Comparison of ENCODE assay signal across 10 cellular contexts in genomic region chr22:39529487-39529851, GRCh38. TPM values are rescaled to one million over a fixed set of nuclear protein-coding genes. Genes with fewer than 3 reads are reported as not detected.
A peak's percentile ranks its signal among the peaks of the same experiment; 100 is the strongest.
DNase-seq lines count a peak whose midpoint lies in the region; ATAC-seq and TF ChIP-seq lines count a peak whose summit lies in the region.
"Had no signal": no experiment of that assay in that cellular context is flagged by ENCODE, and none has a peak within 500 bp of the region (broad histone marks: within the 10 kb centered on the region; RNA-seq: fewer than 3 reads in every experiment).

No MANE protein-coding gene starts in this region.

- 75% methylated on average over 17 of the region's 17 CpGs for WGBS in hepatocyte (ENCODE audit: low lambda C conversion rate, missing lambda C conversion rate)

- no peaks in the 10 kb centered on the region for H3K27me3 Mint-ChIP-seq in T-helper 1 cell treated with Interleukin-12 subunit alpha and Interleukin-12 subunit beta and Interleukin-4 antibody, amounts not matched to agents 30 μg/mL and 1 μg/mL, for 36 hours (ENCODE audit: low read depth)
- no peaks in the 10 kb centered on the region for H3K27me3 Mint-ChIP-seq in T-helper 17 cell
- H3K27me3 Mint-ChIP-seq in stimulated activated naive B cell treated with anti-CD40 and anti-IgM and Interleukin-4, amounts not matched to agents 10 μg/mL and 1 μg/mL and 100 μg/mL, for 72 hours: no peaks in the 10 kb centered on the region

- H3K27me3 ChIP-seq in hepatocyte: no peaks in the 10 kb centered on the region

- ATAC-seq in T-helper 17 cell: no peak
- ATAC-seq in stimulated activated naive B cell treated with anti-CD40 and anti-IgM and Interleukin-4, amounts not matched to agents 10 μg/mL and 1 μg/mL and 100 μg/mL, for 72 hours (replicated peaks): no peak
- no peak for ATAC-seq in HG02623 (IDR thresholded peaks at IDR 0.05; ENCODE audit: unreplicated experiment)

- TF ChIP-seq CTCF in hepatocyte (IDR thresholded peaks at IDR 0.05; ENCODE audit: poor library complexity): no peak

- no peaks in the 10 kb centered on the region for H3K9me2 ChIP-seq in hepatocyte (replicated peaks; ENCODE audit: insufficient read depth)

- H3K27ac Mint-ChIP-seq in T-helper 1 cell treated with Interleukin-12 subunit alpha and Interleukin-12 subunit beta and Interleukin-4 antibody, amounts not matched to agents 30 μg/mL and 1 μg/mL, for 36 hours: peak overlapping the region; percentile 8
- H3K27ac Mint-ChIP-seq in T-helper 17 cell: peak overlapping the region; percentile 89
- H3K27ac Mint-ChIP-seq in stimulated activated naive B cell treated with anti-CD40 and anti-IgM and Interleukin-4, amounts not matched to agents 10 μg/mL and 1 μg/mL and 100 μg/mL, for 72 hours: peak overlapping the region; percentile 89

- peak overlapping the region; percentile 29 for H3K27ac ChIP-seq in hepatocyte

- peak overlapping the region; percentile 57 for H3K4me2 ChIP-seq in hepatocyte

- no peak for DNase-seq in T-helper 1 cell
- no peak for DNase-seq in T-helper 17 cell
- no peak for DNase-seq in hepatocyte (ENCODE audit: low spot score)
- no peak for DNase-seq in stimulated activated naive B cell treated with anti-CD40 and anti-IgM and Interleukin-4, amounts not matched to agents 10 μg/mL and 1 μg/mL and 100 μg/mL, for 72 hours
- DNase-seq in NCI-H82 (lab: John Stamatoyannopoulos, UW): no peak
- DNase-seq in DMS53 (lab: John Stamatoyannopoulos, UW): no peak

- H3K4me1 ChIP-seq in hepatocyte (ENCODE audit: insufficient read depth): peaks cover 31% of the 10 kb centered on the region

- H3K36me3 ChIP-seq in hepatocyte (replicated peaks; ENCODE audit: insufficient read depth, low read depth): no peaks in the 10 kb centered on the region

- H3K36me3 Mint-ChIP-seq in T-helper 1 cell treated with Interleukin-12 subunit alpha and Interleukin-12 subunit beta and Interleukin-4 antibody, amounts not matched to agents 30 μg/mL and 1 μg/mL, for 36 hours (ENCODE audit: low read depth): peaks cover 49% of the 10 kb centered on the region
- H3K36me3 Mint-ChIP-seq in T-helper 17 cell (ENCODE audit: low read depth): peaks cover 4% of the 10 kb centered on the region
- H3K36me3 Mint-ChIP-seq in stimulated activated naive B cell treated with anti-CD40 and anti-IgM and Interleukin-4, amounts not matched to agents 10 μg/mL and 1 μg/mL and 100 μg/mL, for 72 hours: peaks cover 48 to 71% of the 10 kb centered on the region in 2 donors

- peaks cover 44% of the 10 kb centered on the region for H4K20me1 ChIP-seq in hepatocyte (ENCODE audit: insufficient read depth, poor library complexity, severe bottlenecking)

- H3K4me3 ChIP-seq in hepatocyte: no peak overlapping the region
- H3K4me3 ChIP-seq: HAP-1 had no signal

- no peaks in the 10 kb centered on the region for H3K9me3 ChIP-seq in T-helper 17 cell (ENCODE audit: control insufficient read depth, low read length, poor library complexity, severe bottlenecking)
- H3K9me3 ChIP-seq in hepatocyte (ENCODE audit: low read depth): no peaks in the 10 kb centered on the region
- H3K9me3 ChIP-seq: HAP-1 had no signal

- H3K79me2 ChIP-seq in hepatocyte: peaks cover 46% of the 10 kb centered on the region

- peak overlapping the region; percentile 57 for H3K4me3 Mint-ChIP-seq in T-helper 1 cell treated with Interleukin-12 subunit alpha and Interleukin-12 subunit beta and Interleukin-4 antibody, amounts not matched to agents 30 μg/mL and 1 μg/mL, for 36 hours
- peak overlapping the region; percentile 98 for H3K4me3 Mint-ChIP-seq in T-helper 17 cell
- H3K4me3 Mint-ChIP-seq in stimulated activated naive B cell treated with anti-CD40 and anti-IgM and Interleukin-4, amounts not matched to agents 10 μg/mL and 1 μg/mL and 100 μg/mL, for 72 hours: peak overlapping the region; percentile 82 to 92

- H3K9me3 Mint-ChIP-seq in T-helper 1 cell treated with Interleukin-12 subunit alpha and Interleukin-12 subunit beta and Interleukin-4 antibody, amounts not matched to agents 30 μg/mL and 1 μg/mL, for 36 hours: no peaks in the 10 kb centered on the region
- peaks cover 0 to 1% of the 10 kb centered on the region in 2 donors for H3K9me3 Mint-ChIP-seq in stimulated activated naive B cell treated with anti-CD40 and anti-IgM and Interleukin-4, amounts not matched to agents 10 μg/mL and 1 μg/mL and 100 μg/mL, for 72 hours

- peaks cover 68% of the 10 kb centered on the region for H3K4me1 Mint-ChIP-seq in T-helper 1 cell treated with Interleukin-12 subunit alpha and Interleukin-12 subunit beta and Interleukin-4 antibody, amounts not matched to agents 30 μg/mL and 1 μg/mL, for 36 hours (ENCODE audit: low read depth)
- H3K4me1 Mint-ChIP-seq in T-helper 17 cell: peaks cover 61% of the 10 kb centered on the region
- H3K4me1 Mint-ChIP-seq in stimulated activated naive B cell treated with anti-CD40 and anti-IgM and Interleukin-4, amounts not matched to agents 10 μg/mL and 1 μg/mL and 100 μg/mL, for 72 hours: peaks cover 61 to 78% of the 10 kb centered on the region in 2 donors

- no peak overlapping the region for H2AFZ ChIP-seq in hepatocyte

RNA-seq across cellular contexts. Expression of gene RPS19BP1, which starts 3.1 kb away (rescaled TPM):
- total RNA-seq in T-helper 17 cell (10 to 100 TPM; 42.6 to 47.3 TPM), hepatocyte (82.9 and 84.0 TPM in 2 replicates)
- polyA plus RNA-seq in hepatocyte: 117 and 118 TPM in 2 replicates

RNA-seq across cellular contexts. Expression of gene ATF4, which starts 9.1 kb away (rescaled TPM):
- total RNA-seq in T-helper 17 cell (100 to 1,000 TPM; 260 to 333 TPM), hepatocyte (231 and 271 TPM in 2 replicates)
- 144 and 170 TPM in 2 replicates for polyA plus RNA-seq in hepatocyte

RNA-seq across cellular contexts. Expression of gene MIEF1, which starts 27.4 kb away (rescaled TPM):
- total RNA-seq in T-helper 17 cell: 10 to 100 TPM; 16.9 to 22.7 TPM
- 25.8 and 31.8 TPM in 2 replicates for total RNA-seq in hepatocyte
- 17.5 and 22.2 TPM in 2 replicates for polyA plus RNA-seq in hepatocyte

RNA-seq across cellular contexts. Expression of gene CACNA1I, which starts 41.1 kb away (rescaled TPM):
- 10 to 100 TPM; 20.3 to 27.9 TPM for total RNA-seq in T-helper 17 cell
- total RNA-seq in hepatocyte: 0.16 and 0.17 TPM in 2 replicates
- 0.10 and 0.21 TPM in 2 replicates for polyA plus RNA-seq in hepatocyte
- total RNA-seq: RPMI7951 had no signal

Comparison
In these comparisons a context has a peak if more than half of its experiments do, and no peak if none do; other contexts are left out.
1. H3K27ac Mint-ChIP-seq: peak in every context shown above with its lines; median percentile 89 in T-helper 17 cell; 89 in stimulated activated naive B cell treated with anti-CD40 and anti-IgM and Interleukin-4, amounts not matched to agents 10 μg/mL and 1 μg/mL and 100 μg/mL, for 72 hours; 8 in T-helper 1 cell treated with Interleukin-12 subunit alpha and Interleukin-12 subunit beta and Interleukin-4 antibody, amounts not matched to agents 30 μg/mL and 1 μg/mL, for 36 hours.